17 cellular contexts compared by ENCODE assay signal in the genomic region with DNA sequence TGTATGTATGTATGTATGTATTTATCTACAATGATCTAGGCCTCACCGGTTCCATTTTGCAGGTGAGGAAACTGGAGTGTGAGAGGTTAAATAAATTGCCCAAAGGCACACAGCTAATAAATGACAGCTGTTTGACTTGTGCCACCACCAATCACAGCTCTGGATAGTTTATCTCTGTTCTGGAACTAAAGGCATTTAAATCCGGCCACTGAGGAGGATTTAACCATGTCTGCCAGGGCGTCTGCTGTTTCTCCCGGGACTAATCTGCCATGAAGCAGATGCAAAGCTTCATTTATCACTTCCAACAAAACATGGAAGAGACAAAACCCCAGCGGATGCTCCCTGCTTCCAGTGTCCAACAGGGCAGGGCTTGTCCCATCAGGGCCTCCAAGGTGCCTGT.
"Had no signal": no experiment of that assay in that cellular context is flagged by ENCODE, and none has a peak within 500 bp of the region (broad histone marks: within the 10 kb centered on the region; RNA-seq: fewer than 3 reads in every experiment).

No MANE protein-coding gene starts in this region.

- ATAC-seq: esophagus mucosa; heart left ventricle; mucosa of descending colon; naive thymus-derived CD8-positive, alpha-beta T cell; sciatic nerve; stimulated activated naive B cell treated with anti-CD40 and anti-IgM and Interleukin-4, amounts not matched to agents 10 μg/mL and 1 μg/mL and 100 μg/mL, for 72 hours; stimulated activated naive CD8-positive, alpha-beta T cell treated with anti-CD3 and anti-CD28 coated beads, Interleukin-15, amount 100 ng/mL, for 72 hours had no signal

- H3K27me3 ChIP-seq: testis, tibial nerve had no signal

- DNase-seq: cortex of kidney; dorsolateral prefrontal cortex; effector memory CD4-positive, alpha-beta T cell; heart left ventricle; hippocampal formation; mammary epithelial cell; mucosa of descending colon; naive thymus-derived CD8-positive, alpha-beta T cell; posterior cingulate gyrus; stimulated activated CD4-positive, alpha-beta T cell treated with anti-CD3 and anti-CD28 coated beads, Interleukin-2, amount 100 ng/mL, for 24 hours; stimulated activated CD4-positive, alpha-beta T cell treated with anti-CD3 and anti-CD28 coated beads, Interleukin-4, amount 100 ng/mL, for 4 hours; stimulated activated naive B cell treated with anti-CD40 and anti-IgM and Interleukin-4, amounts not matched to agents 10 μg/mL and 1 μg/mL and 100 μg/mL, for 72 hours; stimulated activated naive CD8-positive, alpha-beta T cell treated with anti-CD3 and anti-CD28 coated beads, Interleukin-15, amount 100 ng/mL, for 72 hours; testis had no signal

- H3K27ac ChIP-seq: dorsolateral prefrontal cortex, heart left ventricle, testis, tibial nerve had no signal

- H3K36me3 ChIP-seq: heart left ventricle, tibial nerve had no signal

- H3K4me3 ChIP-seq: dorsolateral prefrontal cortex, heart left ventricle, mucosa of descending colon, testis, tibial nerve had no signal

- H3K4me1 ChIP-seq: heart left ventricle, testis, tibial nerve had no signal
